In the genomic region with DNA sequence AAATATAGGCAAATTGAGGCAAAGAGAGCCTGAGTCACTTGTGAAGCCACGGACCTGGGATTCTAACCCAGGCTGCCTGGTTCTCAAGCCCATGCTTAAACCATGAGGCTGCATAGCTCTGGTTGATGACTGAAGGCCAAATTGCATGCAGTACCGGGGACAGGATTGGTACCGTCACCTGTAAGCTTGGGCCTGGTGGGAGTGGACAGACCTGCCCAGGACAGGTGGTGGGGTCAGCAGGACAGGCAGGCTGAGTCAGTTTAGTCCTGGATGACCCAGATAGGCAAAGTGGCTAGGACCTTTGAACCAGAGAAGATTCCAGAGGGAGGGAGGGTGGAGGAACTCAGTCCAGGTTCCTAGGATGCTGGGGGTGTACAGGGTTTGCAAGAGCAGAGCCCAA, we compare ENCODE assay signal across 13 cellular contexts. TPM values are rescaled to one million over a fixed set of nuclear protein-coding genes. Genes with fewer than 3 reads are reported as not detected.
A peak's percentile ranks its signal among the peaks of the same experiment; 100 is the strongest.
DNase-seq lines count a peak whose midpoint lies in the region; ATAC-seq and TF ChIP-seq lines count a peak whose summit lies in the region.
"Had no signal": no experiment of that assay in that cellular context is flagged by ENCODE, and none has a peak within 500 bp of the region (broad histone marks: within the 10 kb centered on the region; RNA-seq: fewer than 3 reads in every experiment).

No MANE protein-coding gene starts in this region.

- no CpG with 5 or more reads among the region's 3 CpGs for WGBS in trophoblast cell (ENCODE audit: extremely low coverage, insufficient coverage, insufficient read length)

- no peak overlapping the region for H2AFZ ChIP-seq in fibroblast of lung (ENCODE audit: low read length)
- no peak overlapping the region for H2AFZ ChIP-seq in trophoblast cell (ENCODE audit: insufficient read depth, low read length, poor library complexity)

- H3K79me2 ChIP-seq in fibroblast of lung (ENCODE audit: control insufficient read depth, insufficient read depth, low read length) (peaks cover 24% of the 10 kb centered on the region), trophoblast cell (ENCODE audit: control insufficient read depth, insufficient read depth, low read length, poor library complexity) (peaks cover 2% of the 10 kb centered on the region)

- no peak overlapping the region for H2BK5ac ChIP-seq in trophoblast cell (ENCODE audit: low read depth, low read length, poor library complexity)

- peak overlapping the region; percentile 76 to 85 for H3K27ac ChIP-seq in right atrium auricular region
- peak overlapping the region; percentile 92 for H3K27ac ChIP-seq in fibroblast of lung (ENCODE audit: insufficient read depth, low read length)
- H3K27ac ChIP-seq in trophoblast cell (ENCODE audit: low read depth, low read length), result peak overlapping the region; percentile 62

- peaks cover 11% of the 10 kb centered on the region for H3K79me1 ChIP-seq in trophoblast cell (ENCODE audit: low read length)

- H3K4ac ChIP-seq in trophoblast cell (ENCODE audit: low read depth, low read length), result no peak overlapping the region

- H3K23ac ChIP-seq in trophoblast cell (ENCODE audit: low read length), result no peak overlapping the region

- H3K36me3 ChIP-seq in right atrium auricular region (no peaks in the 10 kb centered on the region), fibroblast of lung (ENCODE audit: control insufficient read depth, insufficient read depth, low read length) (no peaks in the 10 kb centered on the region), trophoblast cell (ENCODE audit: control insufficient read depth in 1 of 2, insufficient read depth in 2 of 2, low read length in 2 of 2) (no peaks in the 10 kb centered on the region)

- H3K18ac ChIP-seq in trophoblast cell (ENCODE audit: low read length), result no peak overlapping the region

- H3K9ac ChIP-seq in fibroblast of lung (ENCODE audit: insufficient read depth, low read length) (peak overlapping the region; percentile 66), trophoblast cell (ENCODE audit: low read length) (no peak overlapping the region)

- peak overlapping the region; percentile 4 for H2BK120ac ChIP-seq in trophoblast cell (ENCODE audit: insufficient read depth, low read length, poor library complexity)

- H3K4me1 ChIP-seq in right atrium auricular region, result peaks cover 0 to 43% of the 10 kb centered on the region in 2 donors
- peaks cover 23% of the 10 kb centered on the region for H3K4me1 ChIP-seq in fibroblast of lung (ENCODE audit: control insufficient read depth, extremely low read depth, insufficient read depth, low read length)
- H3K4me1 ChIP-seq in trophoblast cell (ENCODE audit: control insufficient read depth in 1 of 2, insufficient read depth in 2 of 2, low read length in 2 of 2), result peaks cover 22 to 29% of the 10 kb centered on the region in 2 experiments

- H4K20me1 ChIP-seq in fibroblast of lung (ENCODE audit: control insufficient read depth, extremely low read depth, insufficient read depth, low read length), result no peaks in the 10 kb centered on the region

- TF ChIP-seq CTCF in right atrium auricular region (IDR thresholded peaks at IDR 0.05) (no peak), fibroblast of lung (conservative IDR thresholded peaks at IDR 0.05 in 1 of 2, IDR thresholded peaks at IDR 0.05 in 1 of 2; ENCODE audit: low read depth in 1 of 2, low read length in 2 of 2) (no peak)

- H3K4me2 ChIP-seq in fibroblast of lung (ENCODE audit: extremely low read depth, insufficient read depth, low read length) (peak overlapping the region; percentile 59), trophoblast cell (ENCODE audit: low read length) (no peak overlapping the region)

- no peak overlapping the region for H4K12ac ChIP-seq in trophoblast cell (ENCODE audit: low read depth, low read length)

- H4K8ac ChIP-seq in trophoblast cell (ENCODE audit: low read depth, low read length), result no peak overlapping the region

- H3K27me3 ChIP-seq in right atrium auricular region (no peaks in the 10 kb centered on the region), fibroblast of lung (ENCODE audit: control insufficient read depth, insufficient read depth, low read length) (no peaks in the 10 kb centered on the region), trophoblast cell (ENCODE audit: insufficient read depth, low read length) (no peaks in the 10 kb centered on the region)

- ATAC-seq in Right ventricle myocardium superior (ENCODE audit: poor library complexity) (no peak), HG02678 (IDR thresholded peaks at IDR 0.05; ENCODE audit: unreplicated experiment) (no peak), HG03025 (IDR thresholded peaks at IDR 0.05; ENCODE audit: low FRiP score, unreplicated experiment) (no peak), GM19035 (IDR thresholded peaks at IDR 0.05; ENCODE audit: unreplicated experiment) (no peak)
- ATAC-seq: K562 had no signal

- H3K4me3 ChIP-seq in right atrium auricular region (no peak overlapping the region), fibroblast of lung (replicated peaks in 1 of 4; ENCODE audit: control extremely low read depth in 1 of 4, insufficient read depth in 1 of 4, low read depth in 3 of 4, low read length in 4 of 4) (no peak overlapping the region), trophoblast cell (ENCODE audit: low read depth, low read length) (no peak overlapping the region)
- H3K4me3 ChIP-seq: K562 had no signal

- H2AK5ac ChIP-seq in trophoblast cell (ENCODE audit: low read length), result no peak overlapping the region

- intact Hi-C loops in Right ventricle myocardium superior (cut with DNase I), result no loop called here

- DNase-seq in right atrium auricular region (ENCODE audit: low spot score) (no peak), Right ventricle myocardium superior (no peak), fibroblast of lung (ENCODE audit: low read depth in 2 of 2) (no peak), trophoblast cell (no peak), NCI-H2196 treated with DMSO at 0.1 percent for 48 hours (lab: John Stamatoyannopoulos, UW; ENCODE audit: unreplicated experiment) (no peak)
- DNase-seq: activated CD8-positive, alpha-beta memory T cell treated with anti-CD3 and anti-CD28 coated beads, Interleukin-2, amount 50 U/mL, for 48 hours; AML-193; NCI-H2081 treated with DMSO at 0.1 percent for 48 hours; T-helper 9 cell had no signal

- no peak overlapping the region for H2BK12ac ChIP-seq in trophoblast cell (ENCODE audit: low read length)

- H4K91ac ChIP-seq in trophoblast cell (ENCODE audit: low read depth, low read length), result peak overlapping the region; percentile 56

- no peak overlapping the region for H3K14ac ChIP-seq in trophoblast cell (ENCODE audit: low read length)

- H3K9me3 ChIP-seq in right atrium auricular region, result no peaks in the 10 kb centered on the region
- no peaks in the 10 kb centered on the region for H3K9me3 ChIP-seq in fibroblast of lung (ENCODE audit: control insufficient read depth, insufficient read depth, low read depth, low read length)
- no peaks in the 10 kb centered on the region for H3K9me3 ChIP-seq in trophoblast cell (ENCODE audit: insufficient read depth, low read depth, low read length)

RNA-seq across cellular contexts. Expression of gene RIN3, which starts 25.8 kb away (rescaled TPM):
- total RNA-seq in right atrium auricular region (10 to 100 TPM in 1 of 2 donors, 1 to 10 TPM in 1; 6.6 to 11.8 TPM), Right ventricle myocardium superior (11.0 TPM), fibroblast of lung (5.4 and 8.9 TPM in 2 replicates)
- 9.2 and 10.2 TPM in 2 replicates for polyA plus RNA-seq in fibroblast of lung
- polyA plus RNA-seq in fibroblast of lung (2012), result 22.7 and 24.7 TPM in 2 replicates
- polyA minus RNA-seq in fibroblast of lung (ENCODE audit: low replicate concordance), result 32.9 and 48.0 TPM in 2 replicates
- 34.8 and 36.0 TPM in 2 replicates for polyA plus RNA-seq in trophoblast cell (2013)
